ENCODE assay signal across 8 cellular contexts in the genomic region with DNA sequence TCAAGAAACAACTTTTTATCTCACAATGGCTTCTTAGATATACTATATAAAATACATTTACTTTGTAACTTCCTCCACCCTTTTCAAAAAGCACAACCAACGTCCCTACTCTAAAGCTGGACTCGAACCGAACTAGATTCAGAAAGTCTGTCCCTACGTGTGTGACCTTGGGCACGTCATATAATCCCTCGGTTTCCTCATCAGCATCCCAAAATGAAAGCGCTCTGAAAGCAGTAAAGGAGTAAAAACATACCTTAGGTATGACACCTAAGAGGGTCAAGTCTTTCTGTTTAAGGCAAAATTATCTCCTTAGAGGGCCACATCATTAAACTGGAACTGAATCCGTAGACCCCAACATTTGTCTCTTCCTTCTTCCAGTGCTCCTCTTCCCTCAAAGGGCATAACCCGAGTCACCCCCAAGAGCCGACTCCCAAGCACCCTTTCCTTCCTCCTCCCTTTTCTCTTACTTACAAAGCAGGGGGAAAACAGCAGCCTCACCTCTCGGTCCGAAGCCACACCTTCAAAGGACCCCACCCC. TPM values are rescaled to one million over a fixed set of nuclear protein-coding genes. Genes with fewer than 3 reads are reported as not detected.
DNase-seq lines count a peak whose midpoint lies in the region; ATAC-seq lines count a peak whose summit lies in the region.

No MANE protein-coding gene starts in this region.

- peak overlapping the region; percentile 91 for H3K27ac ChIP-seq in CD4-positive, CD25-positive, alpha-beta regulatory T cell (ENCODE audit: insufficient read depth, low read length, poor library complexity, severe bottlenecking)
- H3K27ac ChIP-seq in caudate nucleus (ENCODE audit: low read depth, low read length) (peak overlapping the region; percentile 91), muscle layer of duodenum (ENCODE audit: low read length) (peak overlapping the region; percentile 93)

- no peaks in the 10 kb centered on the region for H3K9me3 Mint-ChIP-seq in CD4-positive, CD25-positive, alpha-beta regulatory T cell

- no peaks in the 10 kb centered on the region for H3K27me3 Mint-ChIP-seq in CD4-positive, CD25-positive, alpha-beta regulatory T cell

- DNase-seq in CD4-positive, CD25-positive, alpha-beta regulatory T cell = peak in 1 of 3 donors; percentile 3
- peak; percentile 55 to 84 for DNase-seq in Kasumi-1 (lab: John Stamatoyannopoulos, UW)
- peak in 1 of 61 donors; percentile 53 for DNase-seq in caudate nucleus (lab: John Stamatoyannopoulos, UW)
- DNase-seq in activated effector memory CD4-positive, alpha-beta T cell treated with Interleukin-2 at 50 U/mL for 16 hours = no peak
- DNase-seq in NCI-H1694 (lab: John Stamatoyannopoulos, UW) = no peak
- DNase-seq in NCI-H510A treated with DMSO at 0.1 percent for 48 hours (lab: John Stamatoyannopoulos, UW) = no peak

- H3K4me1 Mint-ChIP-seq in CD4-positive, CD25-positive, alpha-beta regulatory T cell = peaks cover 13 to 37% (median 22%) of the 10 kb centered on the region in 4 donors

- H3K36me3 ChIP-seq in CD4-positive, CD25-positive, alpha-beta regulatory T cell (ENCODE audit: control insufficient read depth, insufficient read depth, low read length) = no peaks in the 10 kb centered on the region
- H3K36me3 ChIP-seq in muscle layer of duodenum (ENCODE audit: control insufficient read depth in 1 of 2, insufficient read depth in 2 of 2, low read length in 2 of 2) = no peaks in the 10 kb centered on the region

- H3K27me3 ChIP-seq in CD4-positive, CD25-positive, alpha-beta regulatory T cell (ENCODE audit: control insufficient read depth, insufficient read depth, low read length) = no peaks in the 10 kb centered on the region
- no peaks in the 10 kb centered on the region for H3K27me3 ChIP-seq in muscle layer of duodenum (ENCODE audit: low read depth, low read length)

- H3K4me3 ChIP-seq in CD4-positive, CD25-positive, alpha-beta regulatory T cell (ENCODE audit: low read depth, low read length) = peak overlapping the region; percentile 95
- peak overlapping the region; percentile 94 to 100 for H3K4me3 ChIP-seq in muscle layer of duodenum (ENCODE audit: low read depth in 1 of 2, low read length in 2 of 2)

- peaks cover 53% of the 10 kb centered on the region for H3K4me1 ChIP-seq in CD4-positive, CD25-positive, alpha-beta regulatory T cell (ENCODE audit: control insufficient read depth, insufficient read depth, low read length, poor library complexity, severe bottlenecking)
- peaks cover 5 to 29% of the 10 kb centered on the region in 2 donors for H3K4me1 ChIP-seq in muscle layer of duodenum (ENCODE audit: control insufficient read depth in 1 of 2, insufficient read depth in 2 of 2, low read length in 2 of 2)

- no peaks in the 10 kb centered on the region for H3K9me3 ChIP-seq in CD4-positive, CD25-positive, alpha-beta regulatory T cell (ENCODE audit: control insufficient read depth in 2 of 2, low read length in 2 of 2)
- no peaks in the 10 kb centered on the region for H3K9me3 ChIP-seq in muscle layer of duodenum (ENCODE audit: control insufficient read depth in 1 of 2, low read length in 2 of 2)

- H3K4me3 Mint-ChIP-seq in CD4-positive, CD25-positive, alpha-beta regulatory T cell = no peak overlapping the region

- no peak for ATAC-seq in CD4-positive, CD25-positive, alpha-beta regulatory T cell (ENCODE audit: low read depth in 2 of 2)
- no peak for ATAC-seq in GM21360 (IDR thresholded peaks at IDR 0.05; ENCODE audit: unreplicated experiment)

- no peak overlapping the region for H3K27ac Mint-ChIP-seq in CD4-positive, CD25-positive, alpha-beta regulatory T cell

- H3K36me3 Mint-ChIP-seq in CD4-positive, CD25-positive, alpha-beta regulatory T cell = peaks cover 4% of the 10 kb centered on the region

RNA-seq across cellular contexts. Expression of gene PDCD10, which starts 0.7 kb away (rescaled TPM):
- 69.9 TPM for total RNA-seq in CD4-positive, CD25-positive, alpha-beta regulatory T cell
- 100 to 1,000 TPM; 112 to 157 (median 132) TPM for polyA plus RNA-seq in CD4-positive, CD25-positive, alpha-beta regulatory T cell

RNA-seq across cellular contexts. Expression of gene SERPINI1, which starts 1.5 kb away (rescaled TPM):
- total RNA-seq in CD4-positive, CD25-positive, alpha-beta regulatory T cell = 2.4 TPM
- polyA plus RNA-seq in CD4-positive, CD25-positive, alpha-beta regulatory T cell = 10 to 100 TPM; 12.8 to 17.8 (median 15.3) TPM

Comparison
In these comparisons a context has a peak if more than half of its experiments do, and no peak if none do; other contexts are left out.
1. DNase-seq: peak in Kasumi-1 (2 of 2); none in activated effector memory CD4-positive, alpha-beta T cell treated with Interleukin-2 at 50 U/mL for 16 hours (single experiment), NCI-H1694 (single experiment) and NCI-H510A treated with DMSO at 0.1 percent for 48 hours (single experiment).
2. Peak in every context shown above with its lines, with median percentiles within 50 percentile points of each other: H3K27ac ChIP-seq.